ENCODE assay signal across 9 cellular contexts in genomic region chr10:95440756-95441546, GRCh38.
DNase-seq lines count a peak whose midpoint lies in the region; ATAC-seq lines count a peak whose summit lies in the region.
"Had no signal": no experiment of that assay in that cellular context is flagged by ENCODE, and none has a peak within 500 bp of the region (broad histone marks: within the 10 kb centered on the region; RNA-seq: fewer than 3 reads in every experiment).

No MANE protein-coding gene starts in this region.

- no peaks in the 10 kb centered on the region for H3K9me3 Mint-ChIP-seq in activated T-helper 2 cell treated with anti-CD3 and anti-CD28 coated beads, Interferon-gamma antibody, Interleukin-2, Interleukin-4, amounts not matched to agents 10 μg/mL and 5 μg/mL and 100 μg/mL, durations not matched to agents 14 hours and 24 hours and 36 hours
- H3K9me3 Mint-ChIP-seq: central memory CD8-positive, alpha-beta T cell had no signal

- no peak overlapping the region for H3K27ac Mint-ChIP-seq in activated T-helper 2 cell treated with anti-CD3 and anti-CD28 coated beads, Interferon-gamma antibody, Interleukin-2, Interleukin-4, amounts not matched to agents 10 μg/mL and 5 μg/mL and 100 μg/mL, durations not matched to agents 14 hours and 24 hours and 36 hours

- H3K36me3 Mint-ChIP-seq in activated T-helper 2 cell treated with anti-CD3 and anti-CD28 coated beads, Interferon-gamma antibody, Interleukin-2, Interleukin-4, amounts not matched to agents 10 μg/mL and 5 μg/mL and 100 μg/mL, durations not matched to agents 14 hours and 24 hours and 36 hours (ENCODE audit: low read depth), result no peaks in the 10 kb centered on the region

- peaks cover 41% of the 10 kb centered on the region for H3K27me3 Mint-ChIP-seq in activated T-helper 2 cell treated with anti-CD3 and anti-CD28 coated beads, Interferon-gamma antibody, Interleukin-2, Interleukin-4, amounts not matched to agents 10 μg/mL and 5 μg/mL and 100 μg/mL, durations not matched to agents 14 hours and 24 hours and 36 hours (ENCODE audit: low read depth)

- ATAC-seq in Right ventricle myocardium superior (ENCODE audit: poor library complexity), result peak; percentile 19
- ATAC-seq in Right ventricle myocardium inferior, result no peak
- ATAC-seq in HG03060 (IDR thresholded peaks at IDR 0.05; ENCODE audit: low read depth, unreplicated experiment), result peak; percentile 80

- H3K4me3 Mint-ChIP-seq in activated T-helper 2 cell treated with anti-CD3 and anti-CD28 coated beads, Interferon-gamma antibody, Interleukin-2, Interleukin-4, amounts not matched to agents 10 μg/mL and 5 μg/mL and 100 μg/mL, durations not matched to agents 14 hours and 24 hours and 36 hours (ENCODE audit: low read depth), result no peak overlapping the region
- H3K4me3 Mint-ChIP-seq: central memory CD8-positive, alpha-beta T cell had no signal

- intact Hi-C loops in Right ventricle myocardium superior (cut with DNase I), result no loop called here
- intact Hi-C loops in Right ventricle myocardium inferior (cut with DNase I), result no loop called here
- intact Hi-C loops in activated T-helper 2 cell treated with anti-CD3 and anti-CD28 coated beads, Interferon-gamma antibody, Interleukin-2, Interleukin-4, amounts not matched to agents 10 μg/mL and 5 μg/mL and 100 μg/mL, durations not matched to agents 14 hours and 24 hours and 36 hours (cut with micrococcal nuclease), result no loop called here

- no peak for DNase-seq in Right ventricle myocardium superior
- DNase-seq in Right ventricle myocardium inferior (ENCODE audit: missing footprints), result no peak
- DNase-seq in activated T-helper 2 cell treated with anti-CD3 and anti-CD28 coated beads, Interferon-gamma antibody, Interleukin-2, Interleukin-4, amounts not matched to agents 10 μg/mL and 5 μg/mL and 100 μg/mL, durations not matched to agents 14 hours and 24 hours and 36 hours (ENCODE audit: low spot score), result peak; percentile 22
- no peak for DNase-seq in NCI-H1436 (lab: John Stamatoyannopoulos, UW)
- no peak for DNase-seq in cerebellar cortex (ENCODE audit: low spot score)
- no peak for DNase-seq in HuH-7 (ENCODE audit: low spot score)
- DNase-seq in NCI-H774 (lab: John Stamatoyannopoulos, UW), result no peak

- peaks cover 9% of the 10 kb centered on the region for H3K4me1 Mint-ChIP-seq in activated T-helper 2 cell treated with anti-CD3 and anti-CD28 coated beads, Interferon-gamma antibody, Interleukin-2, Interleukin-4, amounts not matched to agents 10 μg/mL and 5 μg/mL and 100 μg/mL, durations not matched to agents 14 hours and 24 hours and 36 hours (ENCODE audit: low read depth)
